8 cellular contexts compared by ENCODE assay signal in genomic region chr9:131396626-131397025, GRCh38. TPM values are rescaled to one million over a fixed set of nuclear protein-coding genes. Genes with fewer than 3 reads are reported as not detected.
DNase-seq lines count a peak whose midpoint lies in the region; ATAC-seq and TF ChIP-seq lines count a peak whose summit lies in the region.

No MANE protein-coding gene starts in this region.

- peak overlapping the region; percentile 12 for H3K9ac ChIP-seq in IMR-90 (ENCODE audit: low read depth, low read length)

- peaks cover 39 to 72% (median 70%) of the 10 kb centered on the region in 4 donors for H3K4me1 Mint-ChIP-seq in naive thymus-derived CD8-positive, alpha-beta T cell

- peaks cover 17% of the 10 kb centered on the region for H3K9me1 ChIP-seq in IMR-90 (ENCODE audit: insufficient read depth, low read length)

- peaks cover 0 to 33% of the 10 kb centered on the region in 2 experiments; a peak in 2 of 4 replicates for H3K79me1 ChIP-seq in IMR-90 (ENCODE audit: low read depth in 1 of 2, low read length in 2 of 2)

- H3K27me3 ChIP-seq in AG04450 (ENCODE audit: control insufficient read depth, insufficient read depth, low read length) (no peaks in the 10 kb centered on the region), IMR-90 (ENCODE audit: control insufficient read depth, insufficient read depth, low read length) (no peaks in the 10 kb centered on the region)

- peak overlapping the region in 1 of 2 experiments; percentile 43; a peak in 1 of 4 replicates for H4K8ac ChIP-seq in IMR-90 (ENCODE audit: low read depth in 2 of 2, low read length in 2 of 2)

- no peaks in the 10 kb centered on the region for H3K36me3 Mint-ChIP-seq in naive thymus-derived CD8-positive, alpha-beta T cell

- no peak overlapping the region for H2AFZ ChIP-seq in IMR-90 (replicated peaks; ENCODE audit: low read length, poor library complexity)

- peak overlapping the region; percentile 88 to 98 (median 96) for H3K27ac Mint-ChIP-seq in naive thymus-derived CD8-positive, alpha-beta T cell

- WGBS in IMR-90 (ENCODE audit: extremely low coverage in 2 of 2, insufficient read length in 1 of 2), 2 experiments = no CpG with 5 or more reads among the region's 3 CpGs

- no peak overlapping the region; the same call in 2 of the 3 replicates for H2BK15ac ChIP-seq in IMR-90 (ENCODE audit: low read depth, low read length)

- H3K27me3 Mint-ChIP-seq in naive thymus-derived CD8-positive, alpha-beta T cell = no peaks in the 10 kb centered on the region

- H3K4me3 Mint-ChIP-seq in naive thymus-derived CD8-positive, alpha-beta T cell = peak overlapping the region; percentile 93 to 97 (median 94)

- H3K4me1 ChIP-seq in IMR-90 (ENCODE audit: control insufficient read depth, insufficient read depth, low read length) = peaks cover 20% of the 10 kb centered on the region

- H3K27ac ChIP-seq in AG04450 (ENCODE audit: low read depth, low read length) (peak overlapping the region; percentile 47), IMR-90 (ENCODE audit: insufficient read depth, low read length) (peak overlapping the region; percentile 77; the same call in 1 of the 2 replicates)

- no TSS peak for BruUV-seq in IMR-90 (replicated peaks; lab: Mats Ljungman, UMichigan)

- TF ChIP-seq CTCF in AG04450 (IDR thresholded peaks at IDR 0.05; ENCODE audit: low read depth, low read length) (no peak), IMR-90 (conservative IDR thresholded peaks at IDR 0.05; ENCODE audit: low read depth, low read length) (no peak), choroid plexus epithelial cell (conservative IDR thresholded peaks at IDR 0.05; ENCODE audit: low read depth, low read length) (no peak)

- CTCF ChIA-PET in AG04450 (lab: Charles Lee) = interaction anchor here (0.6 to 2.4 kb wide), 3 partner anchors 9 to 347 kb away, joined by 4 to 6 read pairs (median 5); no protein-coding TSS in a partner anchor
- CTCF ChIA-PET in IMR-90 (lab: Yijun Ruan, JAX) = interaction anchor here (0.8 to 1.2 kb wide), 2 partner anchors 47 to 300 kb away, joined by 4 read pairs; no protein-coding TSS in a partner anchor

- TF ChIP-seq RAD21 in IMR-90 (IDR thresholded peaks at IDR 0.05; ENCODE audit: low read length) = no peak

- H2AK5ac ChIP-seq in IMR-90 (ENCODE audit: low read depth, low read length) = peak overlapping the region; percentile 79; the same call in 1 of the 2 replicates

- in situ Hi-C loops in IMR-90 (cut with MboI; ENCODE audit: low sequenced_read_pairs) = no loop called here

- peak overlapping the region; percentile 86 for H3K4me2 ChIP-seq in IMR-90 (ENCODE audit: low read depth, low read length)

- ATAC-seq in IMR-90 (ENCODE audit: low read depth) (no peak), HG03139 (IDR thresholded peaks at IDR 0.05; ENCODE audit: unreplicated experiment) (no peak)
- no peak for ATAC-seq in naive thymus-derived CD8-positive, alpha-beta T cell

- H3K9me3 Mint-ChIP-seq in naive thymus-derived CD8-positive, alpha-beta T cell = no peaks in the 10 kb centered on the region

- H3K9me3 ChIP-seq in AG04450 (ENCODE audit: control insufficient read depth, insufficient read depth, low read length) (no peaks in the 10 kb centered on the region), IMR-90 (ENCODE audit: control insufficient read depth, insufficient read depth, low read length) (no peaks in the 10 kb centered on the region)

- 0 out of 2 replicates have a peak overlapping the region, but pooled peaks have one; percentile 12 for H3K4ac ChIP-seq in IMR-90 (ENCODE audit: low read depth, low read length)

- intact Hi-C loops in IMR-90 (cut with micrococcal nuclease) = loop anchor here (2.0 to 5.0 kb wide), 2 partner anchors 26 to 81 kb away; no protein-coding TSS in a partner anchor

- H3K56ac ChIP-seq in IMR-90 (ENCODE audit: extremely low read depth, insufficient read depth, low read length) = no peak overlapping the region

- no peak overlapping the region for H4K91ac ChIP-seq in IMR-90 (ENCODE audit: insufficient read depth, low read depth, low read length)

- peak overlapping the region; percentile 86 for H2AK9ac ChIP-seq in IMR-90 (replicated peaks; ENCODE audit: low read depth, low read length, poor library complexity)

- peaks cover 68% of the 10 kb centered on the region for H4K20me1 ChIP-seq in IMR-90 (ENCODE audit: insufficient read depth, low read length)

- no peak overlapping the region for H2BK20ac ChIP-seq in IMR-90 (ENCODE audit: low read depth, low read length)

- POLR2A ChIA-PET in AG04450 (lab: Yijun Ruan, JAX) = interaction anchor here (0.5 to 0.9 kb wide), 4 partner anchors 12 to 87 kb away, joined by 3 read pairs; no protein-coding TSS in a partner anchor
- POLR2A ChIA-PET in IMR-90 (lab: Charles Lee; ENCODE audit: unreplicated experiment) = interaction anchor here (0.5 kb wide), 1 partner anchor 813 kb away, joined by 3 read pairs; no protein-coding TSS in a partner anchor
- POLR2A ChIA-PET in naive thymus-derived CD8-positive, alpha-beta T cell (lab: Charles Lee) = interaction anchor here (0.7 to 5.7 kb wide), 13 partner anchors 8 to 1508 kb away, joined by 3 to 73 read pairs (median 4); no protein-coding TSS in a partner anchor

- peak overlapping the region; percentile 73 for H3K23ac ChIP-seq in IMR-90 (ENCODE audit: low read depth, low read length)

- no peak for TF ChIP-seq POLR2A in IMR-90 (IDR thresholded peaks at IDR 0.05; ENCODE audit: low read depth, low read length)

- dilution Hi-C loops in IMR-90 (cut with HindIII; ENCODE audit: low sequenced_read_pairs, unreplicated experiment) = no loop called here

- peaks cover 4% of the 10 kb centered on the region for H3K36me3 ChIP-seq in IMR-90 (ENCODE audit: control insufficient read depth, insufficient read depth, low read length)

- no peak overlapping the region; the same call in 1 of the 2 replicates for H4K5ac ChIP-seq in IMR-90 (ENCODE audit: low read depth, low read length)

- peak overlapping the region; percentile 55 for H3K4me3 ChIP-seq in AG04450 (ENCODE audit: low read depth, low read length)
- peak overlapping the region; percentile 10; the same call in 1 of the 2 replicates for H3K4me3 ChIP-seq in IMR-90 (ENCODE audit: insufficient read depth, low read depth, low read length)
- peak overlapping the region; percentile 9 for H3K4me3 ChIP-seq in choroid plexus epithelial cell (ENCODE audit: low read depth, low read length)

- peak overlapping the region; percentile 46 for H2BK5ac ChIP-seq in IMR-90 (ENCODE audit: low read depth, low read length, poor library complexity, severe bottlenecking)

- 0 out of 2 replicates have a peak overlapping the region, but pooled peaks have one; percentile 11 for H3K18ac ChIP-seq in IMR-90 (ENCODE audit: low read depth, low read length)

- peak overlapping the region; percentile 17 for H3K14ac ChIP-seq in IMR-90 (replicated peaks; ENCODE audit: low read depth, low read length)

- no peak overlapping the region for H2BK120ac ChIP-seq in IMR-90 (ENCODE audit: low read depth, low read length)

- DNase-seq in AG04450 (ENCODE audit: low read depth, low spot score) = no peak
- DNase-seq in IMR-90 = no peak
- no peak for DNase-seq in choroid plexus epithelial cell (ENCODE audit: low read depth)
- DNase-seq in naive thymus-derived CD8-positive, alpha-beta T cell = no peak
- DNase-seq in activated CD8-positive, alpha-beta memory T cell treated with anti-CD3 and anti-CD28 coated beads, Interleukin-2, amount 50 U/mL, for 4 hours = no peak
- DNase-seq in germinal center (ENCODE audit: low spot score) = no peak
- no peak for DNase-seq in stimulated activated CD4-positive, alpha-beta T cell treated with anti-CD3 and anti-CD28 coated beads, Interleukin-4, amount 100 ng/mL, for 24 hours

TF ChIP-seq in IMR-90, 13 proteins besides CTCF, POLR2A, EP300 and RAD21:
- TF ChIP-seq MAFK (IDR thresholded peaks at IDR 0.05; ENCODE audit: low read depth, low read length) (no peak), MAZ (IDR thresholded peaks at IDR 0.05; ENCODE audit: borderline replicate concordance, low read depth, low read length) (no peak), SMC3 (IDR thresholded peaks at IDR 0.05; ENCODE audit: low read depth, low read length) (no peak)

RNA-seq across cellular contexts. Expression of gene PRRC2B, which starts 2.7 kb away (rescaled TPM):
- 31.8 and 37.3 TPM in 2 replicates for polyA plus RNA-seq in AG04450 (2011; rRNA removed)
- 70.2 and 78.0 TPM in 2 replicates for polyA minus RNA-seq in AG04450 (2011; rRNA and poly(A)+ RNA removed)
- total RNA-seq in IMR-90 (2012; rRNA removed) = 19.4 and 22.2 TPM in 2 replicates
- polyA plus RNA-seq in IMR-90 (2012; rRNA removed) = 39.1 and 46.5 TPM in 2 replicates
- 26.8 and 31.7 TPM in 2 replicates for polyA plus RNA-seq in IMR-90 (2012; cell fraction: cytosol; rRNA removed)
- 111 and 118 TPM in 2 replicates for polyA plus RNA-seq in IMR-90 (2012; cell fraction: nucleus; rRNA removed; ENCODE audit: low replicate concordance)
- total RNA-seq in naive thymus-derived CD8-positive, alpha-beta T cell = 100 to 1,000 TPM; 383 to 386 TPM
- 10 to 100 TPM; 13.4 to 56.3 (median 27.9) TPM for polyA plus RNA-seq in naive thymus-derived CD8-positive, alpha-beta T cell
